9 cellular contexts compared by ENCODE assay signal in genomic region chr11:32312865-32313403, GRCh38.
DNase-seq lines count a peak whose midpoint lies in the region; ATAC-seq and TF ChIP-seq lines count a peak whose summit lies in the region.
"Had no signal": no experiment of that assay in that cellular context is flagged by ENCODE, and none has a peak within 500 bp of the region (broad histone marks: within the 10 kb centered on the region; RNA-seq: fewer than 3 reads in every experiment).

No MANE protein-coding gene starts in this region.

- POLR2A ChIA-PET in BJ (lab: Charles Lee): no interaction called here

- no peaks in the 10 kb centered on the region for H3K79me2 ChIP-seq in Loucy (ENCODE audit: insufficient read depth, low read length)

- peak in 3 of 4 donors; percentile 34 to 76 (median 73) for ATAC-seq in heart left ventricle
- ATAC-seq in GM21526 (IDR thresholded peaks at IDR 0.05; ENCODE audit: low FRiP score, unreplicated experiment): no peak
- ATAC-seq in HG03457 (IDR thresholded peaks at IDR 0.05; ENCODE audit: unreplicated experiment): no peak

- H3K27ac ChIP-seq in heart left ventricle: no peak overlapping the region
- H3K27ac ChIP-seq: SK-N-MC had no signal

- H3K36me3 ChIP-seq in BJ (ENCODE audit: control insufficient read depth, insufficient read depth, low read length) (no peaks in the 10 kb centered on the region), Loucy (ENCODE audit: insufficient read depth, low read length) (no peaks in the 10 kb centered on the region), heart left ventricle (no peaks in the 10 kb centered on the region)

- H4K20me1 ChIP-seq in Loucy (ENCODE audit: insufficient read depth, low read length, poor library complexity, severe bottlenecking): no peaks in the 10 kb centered on the region

- no peaks in the 10 kb centered on the region for H3K9me2 ChIP-seq in Loucy (replicated peaks; ENCODE audit: low read depth, low read length)

- H3K27me3 ChIP-seq in BJ (ENCODE audit: control insufficient read depth, insufficient read depth, low read length) (no peaks in the 10 kb centered on the region), Loucy (ENCODE audit: insufficient read depth, low read length, poor library complexity, severe bottlenecking) (no peaks in the 10 kb centered on the region), heart left ventricle (peaks cover 0 to 16% (median 0%) of the 10 kb centered on the region in 9 donors)

- no peaks in the 10 kb centered on the region for H3K9me3 ChIP-seq in Loucy (ENCODE audit: insufficient read depth, low read depth, low read length)
- no peaks in the 10 kb centered on the region for H3K9me3 ChIP-seq in heart left ventricle

- intact Hi-C loops in heart left ventricle (cut with DNase I): no loop called here

- peak overlapping the region; percentile 21 for H3K4me2 ChIP-seq in Loucy (ENCODE audit: low read depth, low read length, poor library complexity, severe bottlenecking)

- CTCF ChIA-PET in BJ (lab: Yijun Ruan, JAX): interaction anchor here (0.6 to 1.6 kb wide), 5 partner anchors 9 to 20 kb away, joined by 3 to 6 read pairs (median 3); no protein-coding TSS in a partner anchor

- H3K4me3 ChIP-seq in BJ (ENCODE audit: low read depth, low read length) (no peak overlapping the region), Loucy (ENCODE audit: low read length, poor library complexity, severe bottlenecking) (peak overlapping the region; percentile 14), heart left ventricle (no peak overlapping the region)
- H3K4me3 ChIP-seq: SK-N-MC had no signal

- TF ChIP-seq CTCF in BJ (IDR thresholded peaks at IDR 0.05; ENCODE audit: insufficient read depth, low read depth, low read length) (peak; percentile 54), GM13976 (IDR thresholded peaks at IDR 0.05; ENCODE audit: borderline replicate concordance, control extremely low read depth, extremely low read depth, insufficient read depth, missing control alignments) (peak; percentile 54), Loucy (conservative IDR thresholded peaks at IDR 0.05; ENCODE audit: low read length) (peak; percentile 94), heart left ventricle (IDR thresholded peaks at IDR 0.05) (peak; percentile 33 to 61 (median 46))

- no peak overlapping the region for H3K9ac ChIP-seq in Loucy (ENCODE audit: low read depth, low read length, poor library complexity, severe bottlenecking)

- H3K4me1 ChIP-seq in Loucy (ENCODE audit: insufficient read depth, low read length, poor library complexity, severe bottlenecking) (peaks cover 28% of the 10 kb centered on the region), heart left ventricle (peaks cover 0 to 3% (median 0%) of the 10 kb centered on the region in 12 donors)

- peak overlapping the region; percentile 83 for H2AFZ ChIP-seq in Loucy (ENCODE audit: low read length)

- TF ChIP-seq POLR2A in heart left ventricle (IDR thresholded peaks at IDR 0.05): no peak

- 0 out of 2 replicates have a peak, but pooled peaks cover 3% of the 10 kb centered on the region for H3F3A ChIP-seq in Loucy (ENCODE audit: low read depth)

- 29 to 43% (median 35%) methylated on average over 12 of the region's 12 CpGs for WGBS in heart left ventricle, 4 donors

- in situ Hi-C loops in GM13976 (cut with MboI; ENCODE audit: low sequenced_read_pairs, unreplicated experiment): no loop called here

- DNase-seq in BJ (ENCODE audit: low read depth) (no peak), GM13976 (ENCODE audit: low spot score) (peak; percentile 57), heart left ventricle (peak in 1 of 5 donors; percentile 32)
- peak; percentile 29 to 46 for DNase-seq in activated CD4-positive, alpha-beta T cell treated with anti-CD3 and anti-CD28 coated beads, Interleukin-2, amount 50 U/mL, for 48 hours
- DNase-seq in stimulated activated CD4-positive, alpha-beta T cell treated with anti-CD3 and anti-CD28 coated beads, Interleukin-15, amount 100 ng/mL, for 48 hours (ENCODE audit: low read depth in 2 of 2): peak; percentile 29 to 38

Comparison
In these comparisons a context has a peak if more than half of its experiments do, and no peak if none do; other contexts are left out.
1. ATAC-seq: peak in heart left ventricle (3 of 4); none in GM21526 (single experiment) and HG03457 (single experiment).
2. Peak in every context shown above with its lines, with median percentiles within 50 percentile points of each other: CTCF ChIP-seq.